ENCODE assay signal across 12 cellular contexts in the genomic region with DNA sequence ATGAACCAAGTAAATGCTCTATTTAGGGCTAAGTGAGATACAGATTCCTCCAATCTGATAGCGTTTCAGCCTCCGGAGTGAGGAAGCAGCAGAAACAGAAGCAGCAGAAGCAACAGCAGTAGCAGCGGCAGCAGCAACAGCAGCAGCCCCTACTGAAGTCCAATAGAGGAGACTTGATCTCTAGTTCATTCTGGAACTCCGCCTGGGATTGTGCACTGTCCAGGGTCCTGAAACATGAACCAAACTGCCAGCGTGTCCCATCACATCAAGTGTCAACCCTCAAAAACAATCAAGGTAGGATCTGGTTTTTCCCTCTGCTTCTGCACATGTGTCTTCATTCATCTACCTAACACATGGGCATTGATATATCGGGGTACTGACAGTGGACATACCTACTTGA. TPM values are rescaled to one million over a fixed set of nuclear protein-coding genes. Genes with fewer than 3 reads are reported as not detected.
DNase-seq lines count a peak whose midpoint lies in the region; ATAC-seq and TF ChIP-seq lines count a peak whose summit lies in the region.
"Had no signal": no experiment of that assay in that cellular context is flagged by ENCODE, and none has a peak within 500 bp of the region (broad histone marks: within the 10 kb centered on the region; RNA-seq: fewer than 3 reads in every experiment).

A gene (plus strand): TSS at position 97 of the 400 bp plus-strand sequence.

- no peaks in the 10 kb centered on the region for H3K9me3 Mint-ChIP-seq in activated CD4-positive, alpha-beta T cell treated with anti-CD3 and anti-CD28 coated beads, Interleukin-2, amount 10 ng/mL, durations not matched to agents 24 days and 14 days
- no peaks in the 10 kb centered on the region for H3K9me3 Mint-ChIP-seq in endothelial cell (ENCODE audit: unreplicated experiment)

- no peaks in the 10 kb centered on the region for H3K9me3 ChIP-seq in OCI-LY7 (ENCODE audit: low read length)
- no peaks in the 10 kb centered on the region for H3K9me3 ChIP-seq in gastrocnemius medialis
- H3K9me3 ChIP-seq: thoracic aorta had no signal

- H3K36me3 ChIP-seq in OCI-LY7 (ENCODE audit: insufficient read depth, low read length) = no peaks in the 10 kb centered on the region
- no peaks in the 10 kb centered on the region for H3K36me3 ChIP-seq in gastrocnemius medialis
- H3K36me3 ChIP-seq: thoracic aorta had no signal

- H3K79me2 ChIP-seq in OCI-LY7 (ENCODE audit: insufficient read depth, low read depth, low read length) = no peaks in the 10 kb centered on the region

- intact Hi-C loops in activated CD4-positive, alpha-beta T cell treated with anti-CD3 and anti-CD28 coated beads, Interleukin-2, amount 10 ng/mL, durations not matched to agents 24 days and 14 days (cut with micrococcal nuclease) = no loop called here
- intact Hi-C loops in OCI-LY7 (cut with micrococcal nuclease; ENCODE audit: unreplicated experiment) = no loop called here
- intact Hi-C loops in gastrocnemius medialis (cut with DNase I; ENCODE audit: low total_unique reads) = no loop called here

- H3K9me2 ChIP-seq in OCI-LY7 (ENCODE audit: insufficient read depth, low read length) = no peaks in the 10 kb centered on the region

- peak; percentile 66 for DNase-seq in activated CD4-positive, alpha-beta T cell treated with anti-CD3 and anti-CD28 coated beads, Interleukin-2, amount 10 ng/mL, durations not matched to agents 24 days and 14 days
- DNase-seq in activated CD4-positive, alpha-beta T cell treated with anti-CD3 and anti-CD28 coated beads, Interleukin-2, amount 50 U/mL, for 1 hour = no peak
- DNase-seq in OCI-LY7 (ENCODE audit: low spot score) = peak; percentile 2
- DNase-seq in endothelial cell (ENCODE audit: low spot score) = peak; percentile 68
- DNase-seq in retina = peak; percentile 46
- no peak for DNase-seq in gastrocnemius medialis
- DNase-seq: SHP77 had no signal

- no peak within 1 kb of the TSS for H2AFZ ChIP-seq in OCI-LY7 (ENCODE audit: low read length)

- no peaks in the 10 kb centered on the region for H3K27me3 Mint-ChIP-seq in activated CD4-positive, alpha-beta T cell treated with anti-CD3 and anti-CD28 coated beads, Interleukin-2, amount 10 ng/mL, durations not matched to agents 24 days and 14 days
- no peaks in the 10 kb centered on the region for H3K27me3 Mint-ChIP-seq in endothelial cell (ENCODE audit: unreplicated experiment)

- no peaks in the 10 kb centered on the region for H3K36me3 Mint-ChIP-seq in activated CD4-positive, alpha-beta T cell treated with anti-CD3 and anti-CD28 coated beads, Interleukin-2, amount 10 ng/mL, durations not matched to agents 24 days and 14 days (ENCODE audit: low read depth)
- H3K36me3 Mint-ChIP-seq in endothelial cell (ENCODE audit: low read depth, unreplicated experiment) = no peaks in the 10 kb centered on the region
- H3K36me3 Mint-ChIP-seq: memory B cell had no signal

- CTCF ChIA-PET in OCI-LY7 (lab: Charles Lee; ENCODE audit: unreplicated experiment) = no interaction called here

- POLR2A ChIA-PET in OCI-LY7 (lab: Charles Lee) = interaction anchor here (0.6 kb wide), 1 partner anchor 328 kb away, joined by 3 read pairs; no protein-coding TSS in a partner anchor

- TF ChIP-seq POLR2A in gastrocnemius medialis (IDR thresholded peaks at IDR 0.05) = no peak

- H3K4me3 ChIP-seq in OCI-LY7 (ENCODE audit: low read depth, low read length, poor library complexity, severe bottlenecking) (no peak within 1 kb of the TSS), gastrocnemius medialis (no peak within 1 kb of the TSS)
- H3K4me3 ChIP-seq: thoracic aorta had no signal

- no peaks in the 10 kb centered on the region for H3K4me1 Mint-ChIP-seq in activated CD4-positive, alpha-beta T cell treated with anti-CD3 and anti-CD28 coated beads, Interleukin-2, amount 10 ng/mL, durations not matched to agents 24 days and 14 days
- no peaks in the 10 kb centered on the region for H3K4me1 Mint-ChIP-seq in endothelial cell (ENCODE audit: unreplicated experiment)
- H3K4me1 Mint-ChIP-seq: memory B cell had no signal

- no TSS peak for BruUV-seq in OCI-LY7 (replicated peaks; lab: Mats Ljungman, UMichigan)

- H3K27me3 ChIP-seq in gastrocnemius medialis = no peaks in the 10 kb centered on the region

- no peak within 1 kb of the TSS for H3K4me2 ChIP-seq in OCI-LY7 (ENCODE audit: low read length)

- no peak within 1 kb of the TSS for H3K4me3 Mint-ChIP-seq in activated CD4-positive, alpha-beta T cell treated with anti-CD3 and anti-CD28 coated beads, Interleukin-2, amount 10 ng/mL, durations not matched to agents 24 days and 14 days
- no peak within 1 kb of the TSS for H3K4me3 Mint-ChIP-seq in endothelial cell (ENCODE audit: unreplicated experiment)
- H3K4me3 Mint-ChIP-seq: memory B cell had no signal

- H3K27ac ChIP-seq in OCI-LY7 (ENCODE audit: low read depth, low read length, poor library complexity, severe bottlenecking) = no peak within 1 kb of the TSS
- no peak within 1 kb of the TSS for H3K27ac ChIP-seq in gastrocnemius medialis
- H3K27ac ChIP-seq: thoracic aorta had no signal

- H4K20me1 ChIP-seq in OCI-LY7 (ENCODE audit: insufficient read depth, low read length) = no peaks in the 10 kb centered on the region

- no peaks in the 10 kb centered on the region for H3K4me1 ChIP-seq in OCI-LY7 (ENCODE audit: insufficient read depth, low read length, poor library complexity, severe bottlenecking)
- no peaks in the 10 kb centered on the region for H3K4me1 ChIP-seq in gastrocnemius medialis

- no peak within 1 kb of the TSS for H3K27ac Mint-ChIP-seq in activated CD4-positive, alpha-beta T cell treated with anti-CD3 and anti-CD28 coated beads, Interleukin-2, amount 10 ng/mL, durations not matched to agents 24 days and 14 days
- H3K27ac Mint-ChIP-seq in endothelial cell (ENCODE audit: unreplicated experiment) = no peak within 1 kb of the TSS
- H3K27ac Mint-ChIP-seq: memory B cell had no signal

- ATAC-seq in gastrocnemius medialis (no peak), GM21737 (IDR thresholded peaks at IDR 0.05; ENCODE audit: unreplicated experiment) (no peak), GM19452 (IDR thresholded peaks at IDR 0.05; ENCODE audit: unreplicated experiment) (no peak)

- TF ChIP-seq CTCF in OCI-LY7 (conservative IDR thresholded peaks at IDR 0.05; ENCODE audit: low read length) (no peak), endothelial cell (IDR thresholded peaks at IDR 0.05; ENCODE audit: unreplicated experiment) (no peak), gastrocnemius medialis (IDR thresholded peaks at IDR 0.05 in 4 of 5, conservative IDR thresholded peaks at IDR 0.05 in 1 of 5) (no peak)

- in situ Hi-C loops in gastrocnemius medialis (cut with MboI; ENCODE audit: low sequenced_read_pairs in 4 of 4) = no loop called here

RNA-seq across cellular contexts. Expression of the gene that starts here (rescaled TPM):
- not detected in 2 replicates for total RNA-seq in activated CD4-positive, alpha-beta T cell treated with anti-CD3 and anti-CD28 coated beads, Interleukin-2, amount 10 ng/mL, durations not matched to agents 24 days and 14 days
- total RNA-seq in OCI-LY7 (2014; rRNA removed; shearing (Covaris generic)) = not detected in 2 replicates
- total RNA-seq in OCI-LY7 (2022) (not detected in 2 replicates), endothelial cell (ENCODE audit: unreplicated experiment) (3.3 TPM), gastrocnemius medialis (not detected)
- total RNA-seq: endothelial cell of umbilical vein, thoracic aorta had no signal

Comparison
In these comparisons a context has a peak if more than half of its experiments do, and no peak if none do; other contexts are left out.
1. Peak in DNase-seq in activated CD4-positive, alpha-beta T cell treated with anti-CD3 and anti-CD28 coated beads, Interleukin-2, amount 10 ng/mL, durations not matched to agents 24 days and 14 days; RNA of the gene not detected or under 1 TPM.
2. Peak in DNase-seq in OCI-LY7; RNA of the gene not detected or under 1 TPM.
3. DNase-seq: peak in endothelial cell (single experiment) and retina (single experiment); none in activated CD4-positive, alpha-beta T cell treated with anti-CD3 and anti-CD28 coated beads, Interleukin-2, amount 50 U/mL, for 1 hour (single experiment) and gastrocnemius medialis (0 of 2).